Comparison of ENCODE assay signal across 22 cellular contexts in genomic region chrX:22090181-22090580, GRCh38. TPM values are rescaled to one million over a fixed set of nuclear protein-coding genes. Genes with fewer than 3 reads are reported as not detected.
DNase-seq lines count a peak whose midpoint lies in the region; ATAC-seq and TF ChIP-seq lines count a peak whose summit lies in the region.
"Had no signal": no experiment of that assay in that cellular context is flagged by ENCODE, and none has a peak within 500 bp of the region (broad histone marks: within the 10 kb centered on the region; RNA-seq: fewer than 3 reads in every experiment).

No MANE protein-coding gene starts in this region.

- no peak for TF ChIP-seq CTCF in cardiac fibroblast (IDR thresholded peaks at IDR 0.05; ENCODE audit: low read depth, low read length)
- no peak for TF ChIP-seq CTCF in gastroesophageal sphincter (IDR thresholded peaks at IDR 0.05)
- no peak for TF ChIP-seq CTCF in endothelial cell (IDR thresholded peaks at IDR 0.05; ENCODE audit: unreplicated experiment)
- TF ChIP-seq CTCF in foreskin keratinocyte (conservative IDR thresholded peaks at IDR 0.05), result no peak

- 0 out of 2 replicates have a peak, but pooled peaks cover 2% of the 10 kb centered on the region for H3F3A ChIP-seq in GM23248 (ENCODE audit: insufficient read depth)

- H3K36me3 ChIP-seq in GM23248 (ENCODE audit: low read depth) (no peaks in the 10 kb centered on the region), gastroesophageal sphincter (no peaks in the 10 kb centered on the region)
- H3K36me3 ChIP-seq: BE2C, esophagus muscularis mucosa, Peyer's patch had no signal

- H3K4me1 ChIP-seq in GM23248 (ENCODE audit: insufficient read depth), result peaks cover 9% of the 10 kb centered on the region
- H3K4me1 ChIP-seq in gastroesophageal sphincter, result peaks cover 0 to 19% (median 2%) of the 10 kb centered on the region in 3 donors
- no peaks in the 10 kb centered on the region for H3K4me1 ChIP-seq in foreskin keratinocyte
- H3K4me1 ChIP-seq: BE2C, Peyer's patch had no signal

- no peak overlapping the region for H3K4me3 Mint-ChIP-seq in endothelial cell (ENCODE audit: unreplicated experiment)
- H3K4me3 Mint-ChIP-seq: central memory CD8-positive, alpha-beta T cell; H9; T-helper 17 cell had no signal

- WGBS in GM23248 (ENCODE audit: low coverage in 1 of 2, low lambda C conversion rate in 2 of 2, missing lambda C conversion rate in 2 of 2), 2 experiments, result 22 to 28% methylated on average over 4 of the region's 4 CpGs
- 33 to 63% methylated on average over 3 to 4 of the region's 4 CpGs for WGBS in gastroesophageal sphincter (ENCODE audit: low coverage in 1 of 2), 2 donors

- H2AFZ ChIP-seq in GM23248, result no peak overlapping the region

- H3K9me3 Mint-ChIP-seq in endothelial cell (ENCODE audit: unreplicated experiment), result no peaks in the 10 kb centered on the region
- H3K9me3 Mint-ChIP-seq: central memory CD8-positive, alpha-beta T cell had no signal

- no peak overlapping the region; the same call in 1 of the 2 replicates for H3K27ac ChIP-seq in GM23248
- H3K27ac ChIP-seq in gastroesophageal sphincter, result no peak overlapping the region
- H3K27ac ChIP-seq in foreskin keratinocyte, result no peak overlapping the region
- H3K27ac ChIP-seq: esophagus muscularis mucosa, Peyer's patch, VCaP had no signal

- H3K36me3 Mint-ChIP-seq in endothelial cell (ENCODE audit: low read depth, unreplicated experiment), result no peaks in the 10 kb centered on the region

- no peaks in the 10 kb centered on the region for H3K79me2 ChIP-seq in GM23248 (ENCODE audit: insufficient read depth)

- no peaks in the 10 kb centered on the region for H4K20me1 ChIP-seq in GM23248 (ENCODE audit: insufficient read depth)

- peak; percentile 19 for DNase-seq in AG20443 (ENCODE audit: low spot score)
- DNase-seq in GM23248, result peak; percentile 60
- peak; percentile 58 to 89 for DNase-seq in cardiac fibroblast (ENCODE audit: low read depth in 2 of 2)
- no peak for DNase-seq in endothelial cell (ENCODE audit: low spot score)
- no peak for DNase-seq in NCI-H69 (lab: John Stamatoyannopoulos, UW)
- DNase-seq in COR-L47 (lab: John Stamatoyannopoulos, UW), result no peak
- DNase-seq in foreskin keratinocyte, result no peak
- DNase-seq: activated CD4-positive, alpha-beta T cell treated with anti-CD3 and anti-CD28 coated beads, Interleukin-2, amount 50 U/mL, for 48 hours; activated T-cell treated with anti-CD3 and anti-CD28 coated beads, Interleukin-2, amount 50 U/mL, for 48 hours; BE2C; effector CD4-positive, alpha-beta T cell; H9; NCI-H1105; NK-92 treated with Interleukin-12 subunit alpha and Interleukin-12 subunit beta, amount 100 ng/mL, for 24 hours; nucleus accumbens; Peyer's patch; stimulated activated CD8-positive, alpha-beta memory T cell treated with anti-CD3 and anti-CD28 coated beads, Interleukin-4, amount 100 ng/mL, for 48 hours; T-helper 17 cell had no signal

- H3K4me1 Mint-ChIP-seq in endothelial cell (ENCODE audit: unreplicated experiment), result no peaks in the 10 kb centered on the region
- H3K4me1 Mint-ChIP-seq: central memory CD8-positive, alpha-beta T cell; T-helper 17 cell had no signal

- H3K4me3 ChIP-seq in GM23248 (no peak overlapping the region), cardiac fibroblast (replicated peaks in 1 of 2; ENCODE audit: low read depth in 2 of 2, low read length in 2 of 2) (no peak overlapping the region), gastroesophageal sphincter (no peak overlapping the region)
- H3K4me3 ChIP-seq: esophagus muscularis mucosa, Peyer's patch had no signal

- H3K4me2 ChIP-seq in GM23248 (ENCODE audit: unreplicated experiment), result no peak overlapping the region

- ATAC-seq in gastroesophageal sphincter (peak; percentile 29), foreskin keratinocyte (no peak)
- ATAC-seq: T-helper 17 cell had no signal

- TF ChIP-seq POLR2A in gastroesophageal sphincter (IDR thresholded peaks at IDR 0.05), result no peak

- H3K27me3 ChIP-seq in GM23248 (replicated peaks; ENCODE audit: insufficient read depth) (no peaks in the 10 kb centered on the region), gastroesophageal sphincter (no peaks in the 10 kb centered on the region), foreskin keratinocyte (no peaks in the 10 kb centered on the region)
- H3K27me3 ChIP-seq: BE2C, esophagus muscularis mucosa, Peyer's patch had no signal

- no peaks in the 10 kb centered on the region for H3K9me2 ChIP-seq in GM23248 (ENCODE audit: insufficient read depth)

- in situ Hi-C loops in GM23248 (cut with MboI), result no loop called here

- no peak for TF ChIP-seq EP300 in gastroesophageal sphincter (IDR thresholded peaks at IDR 0.05)

- no peak overlapping the region for H3K9ac ChIP-seq in GM23248

- no peak overlapping the region for H3K27ac Mint-ChIP-seq in endothelial cell (ENCODE audit: unreplicated experiment)
- H3K27ac Mint-ChIP-seq: H9, T-helper 17 cell had no signal

- no peaks in the 10 kb centered on the region for H3K9me3 ChIP-seq in GM23248 (ENCODE audit: low read depth)
- H3K9me3 ChIP-seq in gastroesophageal sphincter, result no peaks in the 10 kb centered on the region
- H3K9me3 ChIP-seq: BE2C, esophagus muscularis mucosa, Peyer's patch had no signal

- H3K27me3 Mint-ChIP-seq in endothelial cell (ENCODE audit: unreplicated experiment), result no peaks in the 10 kb centered on the region
- H3K27me3 Mint-ChIP-seq: central memory CD8-positive, alpha-beta T cell; T-helper 17 cell had no signal

RNA-seq across cellular contexts. Expression of gene PHEX, which starts 58.1 kb away (rescaled TPM):
- 0.63 and 0.65 TPM in 2 replicates for total RNA-seq in GM23248 (2014; rRNA removed; shearing (Covaris generic))
- 0.49 and 0.64 TPM in 2 replicates for polyA plus RNA-seq in GM23248 (2016; fragmentation: Nextera tagmentation; extraction: Ambion mirVana)
- 1 to 10 TPM in 1 of 4 donors, under 1 TPM in 3; 0.40 to 1.1 (median 0.67) TPM for total RNA-seq in gastroesophageal sphincter
- 0.46 TPM for total RNA-seq in endothelial cell (ENCODE audit: unreplicated experiment)
- total RNA-seq in foreskin keratinocyte, result 0.41 and 0.60 TPM in 2 replicates
- polyA plus RNA-seq in foreskin keratinocyte, result 0.20 and 0.22 TPM in 2 replicates

Comparison
In these comparisons a context has a peak if more than half of its experiments do, and no peak if none do; other contexts are left out.
1. DNase-seq: peak in AG20443 (single experiment), GM23248 (single experiment) and cardiac fibroblast (2 of 2); none in endothelial cell (single experiment), NCI-H69 (single experiment), COR-L47 (single experiment) and foreskin keratinocyte (0 of 2).